In the genomic region with DNA sequence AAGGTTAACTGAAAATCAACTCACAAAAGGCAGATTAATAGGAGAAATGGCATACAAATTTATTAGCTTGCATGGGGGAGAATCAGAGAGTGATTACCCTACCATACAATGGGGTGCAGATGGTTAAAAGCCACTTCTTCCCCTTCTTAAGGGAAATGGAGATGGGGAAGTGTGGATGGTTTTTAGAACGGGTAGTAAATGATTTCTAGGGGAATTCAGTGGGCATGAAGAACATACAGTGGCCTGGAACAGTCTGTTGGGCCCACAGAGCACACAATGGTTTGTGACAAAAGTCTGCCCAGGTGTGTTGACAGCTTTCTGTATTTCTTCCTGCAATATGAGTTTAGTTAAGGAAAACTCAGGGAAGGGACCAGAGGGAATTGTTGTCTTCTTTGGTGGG, we compare ENCODE assay signal across 18 cellular contexts.
"Had no signal": no experiment of that assay in that cellular context is flagged by ENCODE, and none has a peak within 500 bp of the region (broad histone marks: within the 10 kb centered on the region; RNA-seq: fewer than 3 reads in every experiment).

No MANE protein-coding gene starts in this region.

- H3K9me3 ChIP-seq: heart left ventricle, pancreas, suprapubic skin, thyroid gland had no signal

- DNase-seq: effector memory CD4-positive, alpha-beta T cell; heart left ventricle; hippocampal formation; left colon; mesendoderm; naive B cell; occipital lobe; pancreas; right cardiac atrium; small intestine; stimulated activated CD4-positive, alpha-beta T cell treated with anti-CD3 and anti-CD28 coated beads, Interleukin-12 subunit alpha, Interleukin-12 subunit beta, amount 100 ng/mL, for 4 hours; stimulated activated naive CD8-positive, alpha-beta T cell treated with anti-CD3 and anti-CD28 coated beads, Interleukin-15, Interleukin-2, amounts not matched to agents 100 U/mL and 50 U/mL, for 24 hours; thyroid gland had no signal

- H3K27me3 ChIP-seq: heart left ventricle, pancreas, suprapubic skin, thyroid gland had no signal

- H3K4me3 ChIP-seq: heart left ventricle, pancreas, suprapubic skin, thyroid gland had no signal

- ATAC-seq: esophagus mucosa; heart left ventricle; left colon; pancreas; right cardiac atrium; stimulated activated naive CD8-positive, alpha-beta T cell treated with anti-CD3 and anti-CD28 coated beads, Interleukin-15, Interleukin-2, amounts not matched to agents 100 U/mL and 50 U/mL, for 24 hours had no signal

- FAIRE-seq: endometrium, frontal cortex, pancreas, small intestine, urothelium cell line had no signal

- H3K4me1 ChIP-seq: heart left ventricle, suprapubic skin, thyroid gland had no signal

- H3K27ac ChIP-seq: heart left ventricle, pancreas, suprapubic skin, thyroid gland had no signal

- H3K36me3 ChIP-seq: pancreas, suprapubic skin, thyroid gland had no signal
